8 cellular contexts compared by ENCODE assay signal in genomic region chr17:2335726-2336214, GRCh38. TPM values are rescaled to one million over a fixed set of nuclear protein-coding genes. Genes with fewer than 3 reads are reported as not detected.
DNase-seq lines count a peak whose midpoint lies in the region; ATAC-seq and TF ChIP-seq lines count a peak whose summit lies in the region.

No MANE protein-coding gene starts in this region.

- H3K36me3 ChIP-seq in thymus (ENCODE audit: control insufficient read depth, insufficient read depth) = peaks cover 26% of the 10 kb centered on the region

- WGBS in thymus = 5% methylated on average over 17 of the region's 17 CpGs

- ATAC-seq in GM18498 (IDR thresholded peaks at IDR 0.05; ENCODE audit: unreplicated experiment) (no peak), HG03354 (IDR thresholded peaks at IDR 0.05; ENCODE audit: poor library complexity, severe bottlenecking, unreplicated experiment) (no peak)

- H3K27ac ChIP-seq in thymus (ENCODE audit: low read depth) = peak overlapping the region; percentile 38

- no peaks in the 10 kb centered on the region for H3K27me3 ChIP-seq in thymus (ENCODE audit: control insufficient read depth, insufficient read depth)

- H3K4me3 ChIP-seq in HFF-Myc (replicated peaks; ENCODE audit: low read depth, low read length) (peak overlapping the region; percentile 86), thymus (ENCODE audit: low read length) (peak overlapping the region; percentile 93)

- peaks cover 13% of the 10 kb centered on the region for H3K4me1 ChIP-seq in thymus (ENCODE audit: control insufficient read depth, insufficient read depth, low read length)

- no peaks in the 10 kb centered on the region for H3K9me3 ChIP-seq in thymus (ENCODE audit: control insufficient read depth)

- TF ChIP-seq CTCF in HFF-Myc (IDR thresholded peaks at IDR 0.05; ENCODE audit: low read depth, low read length, missing control alignments) = no peak

- in situ Hi-C loops in G401 (cut with HindIII; ENCODE audit: low sequenced_read_pairs) = no loop called here

- DNase-seq in AG08396 (ENCODE audit: low spot score) (peak; percentile 51), HFF-Myc (ENCODE audit: extremely low read depth, low read depth) (no peak), astrocyte of the hippocampus (ENCODE audit: low read depth, low spot score) (peak; percentile 71), left kidney (ENCODE audit: low read depth, low spot score) (peak; percentile 8), G401 (ENCODE audit: low spot score) (no peak)

RNA-seq across cellular contexts. Expression of gene TSR1, which starts 0.5 kb away (rescaled TPM):
- 12.4 TPM for polyA plus RNA-seq in thymus
- 46.8 and 63.3 TPM in 2 replicates for total RNA-seq in G401 (2014; rRNA removed; shearing (Covaris generic))

RNA-seq across cellular contexts. Expression of gene SGSM2, which starts 1.5 kb away (rescaled TPM):
- polyA plus RNA-seq in thymus = 100 TPM
- total RNA-seq in G401 (2014; rRNA removed; shearing (Covaris generic)) = 24.7 and 35.2 TPM in 2 replicates

RNA-seq across cellular contexts. Expression of gene SRR, which starts 32.0 kb away (rescaled TPM):
- polyA plus RNA-seq in thymus = 8.3 TPM
- 15.9 and 19.7 TPM in 2 replicates for total RNA-seq in G401 (2014; rRNA removed; shearing (Covaris generic))

RNA-seq across cellular contexts. Expression of gene SMG6, which starts 32.2 kb away (rescaled TPM):
- 30.0 TPM for polyA plus RNA-seq in thymus
- total RNA-seq in G401 (2014; rRNA removed; shearing (Covaris generic)) = 13.3 and 17.6 TPM in 2 replicates

Comparison
In these comparisons a context has a peak if more than half of its experiments do, and no peak if none do; other contexts are left out.
1. DNase-seq: peak in AG08396 (single experiment), astrocyte of the hippocampus (single experiment) and left kidney (single experiment); none in HFF-Myc (single experiment) and G401 (single experiment).